8 cellular contexts compared by ENCODE assay signal in the genomic region with DNA sequence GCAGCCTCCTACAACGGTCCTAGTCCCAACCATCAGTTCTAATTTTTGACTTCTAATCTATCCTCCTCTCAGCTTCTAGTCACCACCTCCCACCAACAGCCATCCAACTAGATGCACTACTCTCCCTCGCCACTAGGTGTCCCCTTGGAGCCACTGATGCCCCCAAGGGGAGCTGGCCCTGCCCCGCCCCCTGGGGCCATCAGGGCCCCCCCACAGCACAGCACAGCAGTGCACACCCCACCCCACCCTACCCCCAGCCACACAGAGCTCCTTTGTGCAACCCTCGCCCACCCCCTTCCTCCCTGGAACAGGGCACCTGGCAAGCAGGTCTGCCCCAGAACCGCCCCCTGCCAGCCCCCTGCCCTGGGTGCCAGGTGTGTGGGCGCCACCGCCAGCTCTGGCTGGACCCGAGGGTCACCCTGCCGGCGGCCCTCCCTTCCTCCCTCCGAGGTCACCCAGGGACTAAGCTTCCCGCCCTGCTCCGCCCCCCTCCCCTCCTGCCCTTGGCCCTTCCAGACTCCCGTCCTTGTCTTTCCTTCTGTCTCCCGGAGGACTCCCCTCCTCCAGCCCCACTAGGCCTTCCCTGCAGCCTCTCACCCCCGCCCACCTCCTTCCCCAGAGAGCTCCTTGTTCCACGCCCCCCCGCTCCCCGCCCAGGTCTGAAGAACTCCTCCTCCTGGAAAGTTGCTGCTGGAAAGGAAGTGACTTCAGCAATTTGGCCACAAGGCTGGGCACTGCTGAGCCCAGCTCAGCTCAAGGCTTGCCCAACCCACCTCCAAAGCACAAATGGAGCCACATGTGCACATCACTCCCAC. TPM values are rescaled to one million over a fixed set of nuclear protein-coding genes. Genes with fewer than 3 reads are reported as not detected.
A peak's percentile ranks its signal among the peaks of the same experiment; 100 is the strongest.
DNase-seq lines count a peak whose midpoint lies in the region; ATAC-seq and TF ChIP-seq lines count a peak whose summit lies in the region.

No MANE protein-coding gene starts in this region.

- TF ChIP-seq CTCF in activated B cell treated with CpG ODN at 0.5 μM for 24 hours (IDR thresholded peaks at IDR 0.05) (peak; percentile 26), cardiac fibroblast (IDR thresholded peaks at IDR 0.05; ENCODE audit: low read depth, low read length) (peak; percentile 92)

- H3K27ac Mint-ChIP-seq in activated B cell treated with CpG ODN at 0.5 μM for 24 hours, result peak overlapping the region; percentile 26

- no peaks in the 10 kb centered on the region for H3K27me3 Mint-ChIP-seq in activated B cell treated with CpG ODN at 0.5 μM for 24 hours

- ATAC-seq in activated B cell treated with CpG ODN at 0.5 μM for 24 hours (ENCODE audit: low read depth), result peak; percentile 84

- DNase-seq in NCI-H1417 (lab: John Stamatoyannopoulos, UW), result peak; percentile 61 to 88 (median 80)
- no peak for DNase-seq in NCI-H1417 treated with DMSO at 0.1 percent for 48 hours (lab: John Stamatoyannopoulos, UW)
- peak; percentile 61 for DNase-seq in NCI-H1105 (lab: John Stamatoyannopoulos, UW)
- peak; percentile 62 for DNase-seq in activated B cell treated with CpG ODN at 0.5 μM for 24 hours
- peak; percentile 97 to 99 for DNase-seq in cardiac fibroblast (ENCODE audit: low read depth in 2 of 2)
- DNase-seq in islet precursor cell, result peak; percentile 99
- peak; percentile 68 for DNase-seq in stimulated activated CD4-positive, alpha-beta T cell treated with anti-CD3 and anti-CD28 coated beads, Interleukin-12 subunit alpha, Interleukin-12 subunit beta, amount 100 ng/mL, for 4 hours
- DNase-seq in middle frontal gyrus (ENCODE audit: extremely low spot score, low spot score), result no peak

- peak overlapping the region; percentile 11 to 26 for H3K4me3 ChIP-seq in cardiac fibroblast (replicated peaks in 1 of 2; ENCODE audit: low read depth in 2 of 2, low read length in 2 of 2)

- CTCF ChIA-PET in activated B cell treated with CpG ODN at 0.5 μM for 24 hours (lab: Charles Lee), result interaction anchor here (0.6 to 5.8 kb wide), 29 partner anchors 9 to 256 kb away, joined by 3 to 60 read pairs (median 4); partner anchors contain the start of genes AHDC1, IFI6 and WASF2

- H3K4me1 Mint-ChIP-seq in activated B cell treated with CpG ODN at 0.5 μM for 24 hours, result peaks cover 38% of the 10 kb centered on the region

- no peaks in the 10 kb centered on the region for H3K9me3 Mint-ChIP-seq in activated B cell treated with CpG ODN at 0.5 μM for 24 hours

- intact Hi-C loops in activated B cell treated with CpG ODN at 0.5 μM for 24 hours (cut with micrococcal nuclease), result loop anchor here (1.0 to 5.0 kb wide), 6 partner anchors 11 to 154 kb away; no protein-coding TSS in a partner anchor

- H3K4me3 Mint-ChIP-seq in activated B cell treated with CpG ODN at 0.5 μM for 24 hours, result peak overlapping the region; percentile 36

- H3K36me3 Mint-ChIP-seq in activated B cell treated with CpG ODN at 0.5 μM for 24 hours (ENCODE audit: low read depth), result peaks cover 6% of the 10 kb centered on the region

- POLR2A ChIA-PET in activated B cell treated with CpG ODN at 0.5 μM for 24 hours (lab: Charles Lee), result interaction anchor here (0.7 to 3.7 kb wide), 13 partner anchors 11 to 144 kb away, joined by 3 to 26 read pairs (median 6); partner anchors contain the start of genes AHDC1 and WASF2

RNA-seq across cellular contexts. Expression of gene AHDC1, which starts 47.0 kb away (rescaled TPM):
- total RNA-seq in activated B cell treated with CpG ODN at 0.5 μM for 24 hours, result 22.4 and 23.3 TPM in 2 replicates

Comparison
In these comparisons a context has a peak if more than half of its experiments do, and no peak if none do; other contexts are left out.
1. DNase-seq: peak in NCI-H1417 (3 of 3), NCI-H1105 (single experiment), activated B cell treated with CpG ODN at 0.5 μM for 24 hours (single experiment), cardiac fibroblast (2 of 2), islet precursor cell (single experiment) and stimulated activated CD4-positive, alpha-beta T cell treated with anti-CD3 and anti-CD28 coated beads, Interleukin-12 subunit alpha, Interleukin-12 subunit beta, amount 100 ng/mL, for 4 hours (single experiment); none in NCI-H1417 treated with DMSO at 0.1 percent for 48 hours (single experiment) and middle frontal gyrus (single experiment).